1 cellular context compared by ENCODE assay signal in genomic region chr2:37507069-37507410, GRCh38.
TF ChIP-seq lines count a peak whose summit lies in the region.

No MANE protein-coding gene starts in this region.

TF ChIP-seq in GM12878, 131 proteins besides CTCF, POLR2A, EP300 and RAD21:
- no peak for TF ChIP-seq HCFC1 (IDR thresholded peaks at IDR 0.05; ENCODE audit: low read length)
- TF ChIP-seq SUZ12 (IDR thresholded peaks at IDR 0.05; ENCODE audit: unreplicated experiment), result no peak
